In genomic region chr6:146598785-146599405, GRCh38 we compare ENCODE assay signal across 9 cellular contexts. TPM values are rescaled to one million over a fixed set of nuclear protein-coding genes. Genes with fewer than 3 reads are reported as not detected.
A peak's percentile ranks its signal among the peaks of the same experiment; 100 is the strongest.
DNase-seq lines count a peak whose midpoint lies in the region; ATAC-seq and TF ChIP-seq lines count a peak whose summit lies in the region.
"Had no signal": no experiment of that assay in that cellular context is flagged by ENCODE, and none has a peak within 500 bp of the region (broad histone marks: within the 10 kb centered on the region; RNA-seq: fewer than 3 reads in every experiment).

Gene ADGB, plus strand, starts transcription at chr6:146598972. Its CDS starts 69 bp downstream, at chr6:146599041.

- H3K4me1 ChIP-seq in muscle layer of colon (ENCODE audit: insufficient read depth, low read length), result no peaks in the 10 kb centered on the region

- H3K27ac Mint-ChIP-seq in CD14-positive monocyte, result peak within 1 kb of the TSS in 5 of 7 donors; percentile 40 to 86 (median 75)

- no peak within 1 kb of the TSS for H3K27ac ChIP-seq in muscle layer of colon (ENCODE audit: low read depth, low read length)

- peak within 1 kb of the TSS; percentile 17 to 53 for H3K4me3 ChIP-seq in muscle layer of colon (ENCODE audit: low read depth in 1 of 2, low read length in 2 of 2)

- peak within 1 kb of the TSS; percentile 88 to 93 for H3K4me3 Mint-ChIP-seq in CD14-positive monocyte

- no peaks in the 10 kb centered on the region for H3K27me3 Mint-ChIP-seq in CD14-positive monocyte (ENCODE audit: low read depth in 3 of 3)

- ATAC-seq in HG03521 (IDR thresholded peaks at IDR 0.05; ENCODE audit: unreplicated experiment), result peak; percentile 47
- ATAC-seq in GM18873 (IDR thresholded peaks at IDR 0.05; ENCODE audit: low FRiP score, unreplicated experiment), result no peak
- ATAC-seq in HG03108 (IDR thresholded peaks at IDR 0.05; ENCODE audit: unreplicated experiment), result no peak
- ATAC-seq: HCT116 had no signal

- H3K27me3 ChIP-seq in muscle layer of colon (ENCODE audit: control insufficient read depth in 1 of 2, insufficient read depth in 2 of 2, low read length in 2 of 2), result no peaks in the 10 kb centered on the region

- intact Hi-C loops in CD14-positive monocyte (cut with micrococcal nuclease), result loop anchor here (5.0 kb wide), 1 partner anchor 57 kb away; the partner anchor contains the start of gene RAB32 (in 2 of the 2)

- no peaks in the 10 kb centered on the region for H3K9me3 Mint-ChIP-seq in CD14-positive monocyte

- H3K4me1 Mint-ChIP-seq in CD14-positive monocyte, result peaks cover 53% of the 10 kb centered on the region

- H3K36me3 ChIP-seq in muscle layer of colon (ENCODE audit: insufficient read depth, low read length), result no peaks in the 10 kb centered on the region

- no peaks in the 10 kb centered on the region for H3K9me3 ChIP-seq in muscle layer of colon (ENCODE audit: low read length)

- no peak within 1 kb of the TSS for H3K9ac ChIP-seq in muscle layer of colon (ENCODE audit: low read length)

- no peak for TF ChIP-seq CTCF in CD14-positive monocyte (IDR thresholded peaks at IDR 0.05)

- DNase-seq in CD14-positive monocyte (ENCODE audit: low spot score) (peak; percentile 49), T1000 (lab: John Stamatoyannopoulos, UW) (peak; percentile 60), fibroblast of peridontal ligament (ENCODE audit: extremely low read depth) (peak; percentile 42), middle frontal gyrus (ENCODE audit: extremely low spot score, low spot score) (no peak)

- peaks cover 0 to 3% of the 10 kb centered on the region in 2 donors for H3K36me3 Mint-ChIP-seq in CD14-positive monocyte

RNA-seq across cellular contexts. Expression of gene ADGB, which starts in this region (rescaled TPM):
- polyA plus RNA-seq in CD14-positive monocyte, result not detected

Comparison
In these comparisons a context has a peak if more than half of its experiments do, and no peak if none do; other contexts are left out.
1. Peak in DNase-seq in CD14-positive monocyte; RNA of the gene not detected or under 1 TPM.